In genomic region chr13:24684600-24684998, GRCh38 we compare ENCODE assay signal across 8 cellular contexts. TPM values are rescaled to one million over a fixed set of nuclear protein-coding genes. Genes with fewer than 3 reads are reported as not detected.
A peak's percentile ranks its signal among the peaks of the same experiment; 100 is the strongest.
DNase-seq lines count a peak whose midpoint lies in the region; ATAC-seq and TF ChIP-seq lines count a peak whose summit lies in the region.

No MANE protein-coding gene starts in this region.

- no peaks in the 10 kb centered on the region for H3K79me2 ChIP-seq in neural progenitor cell (ENCODE audit: low read depth)

- no peaks in the 10 kb centered on the region for H3K36me3 ChIP-seq in neural progenitor cell

- intact Hi-C loops in Right ventricle myocardium superior (cut with DNase I), result no loop called here

- peak overlapping the region; percentile 12 for H3K4me3 Mint-ChIP-seq in activated T-cell treated with anti-CD3 and anti-CD28 coated beads, Interleukin-2, amount 50 U/mL, for 24 hours
- no peak overlapping the region for H3K4me3 Mint-ChIP-seq in neural progenitor cell

- no peaks in the 10 kb centered on the region for H3K9me3 ChIP-seq in neural progenitor cell (ENCODE audit: low read depth)

- H3K4me2 ChIP-seq in neural progenitor cell, result no peak overlapping the region

- peak; percentile 49 for ATAC-seq in GM18511 (IDR thresholded peaks at IDR 0.05; ENCODE audit: unreplicated experiment)
- peak; percentile 63 for ATAC-seq in HG02852 (IDR thresholded peaks at IDR 0.05; ENCODE audit: unreplicated experiment)
- no peak for ATAC-seq in Right ventricle myocardium superior (ENCODE audit: poor library complexity)

- TF ChIP-seq CTCF in neural progenitor cell (IDR thresholded peaks at IDR 0.05), result no peak
- no peak for TF ChIP-seq CTCF in GM20000 (IDR thresholded peaks at IDR 0.05; ENCODE audit: extremely low read depth, missing control alignments)

- peaks cover 9% of the 10 kb centered on the region for H3K4me1 ChIP-seq in neural progenitor cell

- peak overlapping the region; percentile 88 for H2AFZ ChIP-seq in neural progenitor cell (replicated peaks)

- H3K27me3 Mint-ChIP-seq in activated T-cell treated with anti-CD3 and anti-CD28 coated beads, Interleukin-2, amount 50 U/mL, for 24 hours, result peaks cover 57% of the 10 kb centered on the region
- peaks cover 24% of the 10 kb centered on the region for H3K27me3 Mint-ChIP-seq in neural progenitor cell (ENCODE audit: insufficient read depth, low read depth)

- H3K9ac ChIP-seq in neural progenitor cell, result no peak overlapping the region

- H3K27ac ChIP-seq in neural progenitor cell, result no peak overlapping the region

- H3F3A ChIP-seq in neural progenitor cell (ENCODE audit: low read depth), result peaks cover 16% of the 10 kb centered on the region

- H3K36me3 Mint-ChIP-seq in activated T-cell treated with anti-CD3 and anti-CD28 coated beads, Interleukin-2, amount 50 U/mL, for 24 hours (ENCODE audit: low read depth), result no peaks in the 10 kb centered on the region
- H3K36me3 Mint-ChIP-seq in neural progenitor cell, result no peaks in the 10 kb centered on the region

- H3K4me1 Mint-ChIP-seq in activated T-cell treated with anti-CD3 and anti-CD28 coated beads, Interleukin-2, amount 50 U/mL, for 24 hours (ENCODE audit: low read depth), result peaks cover 35% of the 10 kb centered on the region
- peaks cover 41% of the 10 kb centered on the region for H3K4me1 Mint-ChIP-seq in neural progenitor cell

- no peak overlapping the region for H3K4me3 ChIP-seq in neural progenitor cell

- H3K9me3 Mint-ChIP-seq in activated T-cell treated with anti-CD3 and anti-CD28 coated beads, Interleukin-2, amount 50 U/mL, for 24 hours, result no peaks in the 10 kb centered on the region
- no peaks in the 10 kb centered on the region for H3K9me3 Mint-ChIP-seq in neural progenitor cell

- H4K20me1 ChIP-seq in neural progenitor cell (ENCODE audit: low read depth), result no peaks in the 10 kb centered on the region

- H3K27ac Mint-ChIP-seq in activated T-cell treated with anti-CD3 and anti-CD28 coated beads, Interleukin-2, amount 50 U/mL, for 24 hours, result peak overlapping the region; percentile 70
- peak overlapping the region; percentile 81 for H3K27ac Mint-ChIP-seq in neural progenitor cell

- peaks cover 30% of the 10 kb centered on the region for H3K27me3 ChIP-seq in neural progenitor cell

- peak; percentile 49 for DNase-seq in activated T-cell treated with anti-CD3 and anti-CD28 coated beads, Interleukin-2, amount 50 U/mL, for 24 hours
- DNase-seq in neural progenitor cell (ENCODE audit: low spot score) (no peak), NCI-H2196 treated with DMSO at 0.1 percent for 48 hours (lab: John Stamatoyannopoulos, UW; ENCODE audit: unreplicated experiment) (no peak), NCI-H2171 treated with DMSO at 0.1 percent for 48 hours (lab: John Stamatoyannopoulos, UW) (no peak), GM20000 (ENCODE audit: low spot score) (no peak), Right ventricle myocardium superior (no peak)

RNA-seq across cellular contexts. Expression of gene ATP12A, which starts 4.4 kb away (rescaled TPM):
- total RNA-seq in neural progenitor cell (ENCODE audit: low replicate concordance) (0.28 TPM in 1 of 2 replicates, not detected in the other), Right ventricle myocardium superior (not detected)
